1 cellular context compared by ENCODE assay signal in genomic region chr5:56910123-56910951, GRCh38.
TF ChIP-seq lines count a peak whose summit lies in the region.

No MANE protein-coding gene starts in this region.

TF ChIP-seq in K562, 482 proteins besides CTCF, POLR2A, EP300 and RAD21 (continued from another document and continues in another):
- no peak for TF ChIP-seq E2F8 (IDR thresholded peaks at IDR 0.05; ENCODE audit: low read depth, partially characterized antibody)
- TF ChIP-seq ILK (tag; IDR thresholded peaks at IDR 0.05; ENCODE audit: borderline replicate concordance, low read depth): no peak
- TF ChIP-seq ZNF143 (CRISPR knock-in tag; IDR thresholded peaks at IDR 0.05): no peak
- TF ChIP-seq SMAD4 (CRISPR knock-in tag; conservative IDR thresholded peaks at IDR 0.05): no peak; the same call in 1 of the 2 replicates
- peak; percentile 54; the same call in 1 of the 2 replicates for TF ChIP-seq ZNF263 (CRISPR knock-in tag; IDR thresholded peaks at IDR 0.05; ENCODE audit: borderline replicate concordance)
- TF ChIP-seq, protein P1, sequence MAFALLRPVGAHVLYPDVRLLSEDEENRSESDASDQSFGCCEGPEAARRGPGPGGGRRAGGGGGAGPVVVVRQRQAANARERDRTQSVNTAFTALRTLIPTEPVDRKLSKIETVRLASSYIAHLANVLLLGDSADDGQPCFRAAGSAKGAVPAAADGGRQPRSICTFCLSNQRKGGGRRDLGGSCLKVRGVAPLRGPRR (CRISPR knock-in tag; IDR thresholded peaks at IDR 0.05): no peak
- no peak for TF ChIP-seq ZC3H8 (IDR thresholded peaks at IDR 0.05)
- TF ChIP-seq ZNF668 (CRISPR knock-in tag; IDR thresholded peaks at IDR 0.05): no peak
- no peak for TF ChIP-seq RBM15 (IDR thresholded peaks at IDR 0.05; ENCODE audit: insufficient read depth, low read length)
- TF ChIP-seq NELFE (IDR thresholded peaks at IDR 0.05; ENCODE audit: insufficient read depth, insufficient read length): no peak
- no peak for TF ChIP-seq POLR2G (IDR thresholded peaks at IDR 0.05; ENCODE audit: low read depth, low read length)
- no peak for TF ChIP-seq HEY1 (CRISPR knock-in tag; IDR thresholded peaks at IDR 0.05; ENCODE audit: borderline replicate concordance)
- no peak for TF ChIP-seq POLR3A (IDR thresholded peaks at IDR 0.05; ENCODE audit: borderline replicate concordance, extremely low read depth, insufficient read depth, insufficient read length)
- TF ChIP-seq ZNF445 (CRISPR knock-in tag; IDR thresholded peaks at IDR 0.05; ENCODE audit: low read depth): no peak
- TF ChIP-seq RB1 (IDR thresholded peaks at IDR 0.05; ENCODE audit: low read depth): no peak
- TF ChIP-seq RUNX1 (IDR thresholded peaks at IDR 0.05; ENCODE audit: low read depth): no peak
- TF ChIP-seq DLX4 (CRISPR knock-in tag; IDR thresholded peaks at IDR 0.05): no peak
- TF ChIP-seq ZNF140 (CRISPR knock-in tag; IDR thresholded peaks at IDR 0.05): no peak
- TF ChIP-seq ERF (CRISPR knock-in tag; IDR thresholded peaks at IDR 0.05): no peak
- TF ChIP-seq ZKSCAN8 (CRISPR knock-in tag; IDR thresholded peaks at IDR 0.05): no peak
- peak; percentile 11 to 74; a peak in 3 of 4 replicates for TF ChIP-seq FOXK2 (conservative IDR thresholded peaks at IDR 0.05 in 1 of 2, IDR thresholded peaks at IDR 0.05 in 1 of 2; ENCODE audit: low read depth in 2 of 2)
- no peak for TF ChIP-seq TFAP4 (CRISPR knock-in tag; IDR thresholded peaks at IDR 0.05; ENCODE audit: borderline replicate concordance)
- TF ChIP-seq, protein P2, sequence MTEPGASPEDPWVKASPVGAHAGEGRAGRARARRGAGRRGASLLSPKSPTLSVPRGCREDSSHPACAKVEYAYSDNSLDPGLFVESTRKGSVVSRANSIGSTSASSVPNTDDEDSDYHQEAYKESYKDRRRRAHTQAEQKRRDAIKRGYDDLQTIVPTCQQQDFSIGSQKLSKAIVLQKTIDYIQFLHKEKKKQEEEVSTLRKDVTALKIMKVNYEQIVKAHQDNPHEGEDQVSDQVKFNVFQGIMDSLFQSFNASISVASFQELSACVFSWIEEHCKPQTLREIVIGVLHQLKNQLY (CRISPR knock-in tag; conservative IDR thresholded peaks at IDR 0.05): no peak
- TF ChIP-seq ARNT (IDR thresholded peaks at IDR 0.05): no peak
- no peak for TF ChIP-seq ZNF778 (CRISPR knock-in tag; IDR thresholded peaks at IDR 0.05)
- no peak for TF ChIP-seq BMI1 (IDR thresholded peaks at IDR 0.05; ENCODE audit: low read length)
- TF ChIP-seq ZNF324 (CRISPR knock-in tag; IDR thresholded peaks at IDR 0.05): no peak
- TF ChIP-seq POLR2AphosphoS2 (IDR thresholded peaks at IDR 0.05; ENCODE audit: low read length): no peak; the same call in 1 of the 2 replicates
- TF ChIP-seq, protein P3, sequence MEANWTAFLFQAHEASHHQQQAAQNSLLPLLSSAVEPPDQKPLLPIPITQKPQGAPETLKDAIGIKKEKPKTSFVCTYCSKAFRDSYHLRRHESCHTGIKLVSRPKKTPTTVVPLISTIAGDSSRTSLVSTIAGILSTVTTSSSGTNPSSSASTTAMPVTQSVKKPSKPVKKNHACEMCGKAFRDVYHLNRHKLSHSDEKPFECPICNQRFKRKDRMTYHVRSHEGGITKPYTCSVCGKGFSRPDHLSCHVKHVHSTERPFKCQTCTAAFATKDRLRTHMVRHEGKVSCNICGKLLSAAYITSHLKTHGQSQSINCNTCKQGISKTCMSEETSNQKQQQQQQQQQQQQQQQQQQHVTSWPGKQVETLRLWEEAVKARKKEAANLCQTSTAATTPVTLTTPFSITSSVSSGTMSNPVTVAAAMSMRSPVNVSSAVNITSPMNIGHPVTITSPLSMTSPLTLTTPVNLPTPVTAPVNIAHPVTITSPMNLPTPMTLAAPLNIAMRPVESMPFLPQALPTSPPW (CRISPR knock-in tag; IDR thresholded peaks at IDR 0.05): no peak
- peak; percentile 57; the same call in 1 of the 2 replicates for TF ChIP-seq ETV5 (CRISPR knock-in tag; IDR thresholded peaks at IDR 0.05; ENCODE audit: low read depth)
- no peak for TF ChIP-seq ZFPM2 (CRISPR knock-in tag; IDR thresholded peaks at IDR 0.05)
- no peak for TF ChIP-seq MEF2D (tag; conservative IDR thresholded peaks at IDR 0.05; ENCODE audit: low read depth)
- TF ChIP-seq, protein P4, sequence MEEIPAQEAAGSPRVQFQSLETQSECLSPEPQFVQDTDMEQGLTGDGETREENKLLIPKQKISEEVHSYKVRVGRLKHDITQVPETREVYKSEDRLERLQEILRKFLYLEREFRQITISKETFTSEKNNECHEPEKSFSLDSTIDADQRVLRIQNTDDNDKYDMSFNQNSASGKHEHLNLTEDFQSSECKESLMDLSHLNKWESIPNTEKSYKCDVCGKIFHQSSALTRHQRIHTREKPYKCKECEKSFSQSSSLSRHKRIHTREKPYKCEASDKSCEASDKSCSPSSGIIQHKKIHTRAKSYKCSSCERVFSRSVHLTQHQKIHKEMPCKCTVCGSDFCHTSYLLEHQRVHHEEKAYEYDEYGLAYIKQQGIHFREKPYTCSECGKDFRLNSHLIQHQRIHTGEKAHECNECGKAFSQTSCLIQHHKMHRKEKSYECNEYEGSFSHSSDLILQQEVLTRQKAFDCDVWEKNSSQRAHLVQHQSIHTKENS (CRISPR knock-in tag; IDR thresholded peaks at IDR 0.05): no peak
- TF ChIP-seq, protein P5, sequence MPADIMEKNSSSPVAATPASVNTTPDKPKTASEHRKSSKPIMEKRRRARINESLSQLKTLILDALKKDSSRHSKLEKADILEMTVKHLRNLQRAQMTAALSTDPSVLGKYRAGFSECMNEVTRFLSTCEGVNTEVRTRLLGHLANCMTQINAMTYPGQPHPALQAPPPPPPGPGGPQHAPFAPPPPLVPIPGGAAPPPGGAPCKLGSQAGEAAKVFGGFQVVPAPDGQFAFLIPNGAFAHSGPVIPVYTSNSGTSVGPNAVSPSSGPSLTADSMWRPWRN (IDR thresholded peaks at IDR 0.05; ENCODE audit: low read depth): no peak
- peak in 1 of 2 experiments; percentile 43; a peak in 1 of 4 replicates for TF ChIP-seq BCLAF1 (IDR thresholded peaks at IDR 0.05; ENCODE audit: borderline replicate concordance in 1 of 2, control insufficient read depth in 1 of 2, low read depth in 2 of 2, low read length in 1 of 2)
- TF ChIP-seq HSF4 (CRISPR knock-in tag; IDR thresholded peaks at IDR 0.05; ENCODE audit: borderline replicate concordance): no peak
- TF ChIP-seq, protein P6, sequence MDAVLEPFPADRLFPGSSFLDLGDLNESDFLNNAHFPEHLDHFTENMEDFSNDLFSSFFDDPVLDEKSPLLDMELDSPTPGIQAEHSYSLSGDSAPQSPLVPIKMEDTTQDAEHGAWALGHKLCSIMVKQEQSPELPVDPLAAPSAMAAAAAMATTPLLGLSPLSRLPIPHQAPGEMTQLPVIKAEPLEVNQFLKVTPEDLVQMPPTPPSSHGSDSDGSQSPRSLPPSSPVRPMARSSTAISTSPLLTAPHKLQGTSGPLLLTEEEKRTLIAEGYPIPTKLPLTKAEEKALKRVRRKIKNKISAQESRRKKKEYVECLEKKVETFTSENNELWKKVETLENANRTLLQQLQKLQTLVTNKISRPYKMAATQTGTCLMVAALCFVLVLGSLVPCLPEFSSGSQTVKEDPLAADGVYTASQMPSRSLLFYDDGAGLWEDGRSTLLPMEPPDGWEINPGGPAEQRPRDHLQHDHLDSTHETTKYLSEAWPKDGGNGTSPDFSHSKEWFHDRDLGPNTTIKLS (IDR thresholded peaks at IDR 0.05; ENCODE audit: borderline replicate concordance, low read depth): 0 out of 2 replicates have a peak, but pooled peaks have one; percentile 34
- no peak for TF ChIP-seq NUFIP1 (IDR thresholded peaks at IDR 0.05; ENCODE audit: partially characterized antibody)
- TF ChIP-seq MYNN (IDR thresholded peaks at IDR 0.05): no peak
- no peak for TF ChIP-seq MYNN (CRISPR knock-in tag; IDR thresholded peaks at IDR 0.05)
- no peak for TF ChIP-seq NFXL1 (CRISPR knock-in tag; IDR thresholded peaks at IDR 0.05)
- peak; percentile 96; the same call in 1 of the 2 replicates for TF ChIP-seq SUPT5H (IDR thresholded peaks at IDR 0.05)
- TF ChIP-seq CBFB (CRISPR knock-in tag; IDR thresholded peaks at IDR 0.05): no peak
- TF ChIP-seq ZNF586 (CRISPR knock-in tag; conservative IDR thresholded peaks at IDR 0.05): no peak
- TF ChIP-seq GTF2A2 (tag; IDR thresholded peaks at IDR 0.05): no peak
- TF ChIP-seq NEUROD1 (IDR thresholded peaks at IDR 0.05; ENCODE audit: borderline replicate concordance, low read depth, low read length, partially characterized antibody): no peak
- no peak for TF ChIP-seq SP2 (IDR thresholded peaks at IDR 0.05; ENCODE audit: extremely low read depth, low read depth, low read length, poor library complexity, severe bottlenecking)
- TF ChIP-seq PREB (CRISPR knock-in tag; IDR thresholded peaks at IDR 0.05): no peak
- no peak for TF ChIP-seq SREBF1 (IDR thresholded peaks at IDR 0.05; ENCODE audit: borderline replicate concordance, low read depth, low read length)
- TF ChIP-seq ZNF75A (CRISPR knock-in tag; IDR thresholded peaks at IDR 0.05): no peak
- TF ChIP-seq HNRNPUL1 (IDR thresholded peaks at IDR 0.05; ENCODE audit: low read length): no peak
- TF ChIP-seq ZFX (CRISPR knock-in tag; IDR thresholded peaks at IDR 0.05): peak; percentile 65; the same call in 1 of the 2 replicates
- no peak for TF ChIP-seq ZNF311 (CRISPR knock-in tag; IDR thresholded peaks at IDR 0.05)
- no peak for TF ChIP-seq RBM25 (IDR thresholded peaks at IDR 0.05; ENCODE audit: low read depth, low read length, severe bottlenecking)
- TF ChIP-seq CREB1 (IDR thresholded peaks at IDR 0.05): no peak; the same call in 1 of the 2 replicates
- TF ChIP-seq CREB1 (CRISPR knock-in tag; IDR thresholded peaks at IDR 0.05): peak; percentile 43
- no peak for TF ChIP-seq ZNF253 (CRISPR knock-in tag; conservative IDR thresholded peaks at IDR 0.05)
- TF ChIP-seq PHB (CRISPR knock-in tag; IDR thresholded peaks at IDR 0.05): no peak
- TF ChIP-seq FOXM1 (IDR thresholded peaks at IDR 0.05; ENCODE audit: low read depth): peak; percentile 36; the same call in 1 of the 2 replicates
- TF ChIP-seq FOXM1 (CRISPR knock-in tag; IDR thresholded peaks at IDR 0.05; ENCODE audit: low read depth): no peak
- TF ChIP-seq ZEB2 (IDR thresholded peaks at IDR 0.05): no peak
